ENCODE assay signal across 18 cellular contexts in the genomic region with DNA sequence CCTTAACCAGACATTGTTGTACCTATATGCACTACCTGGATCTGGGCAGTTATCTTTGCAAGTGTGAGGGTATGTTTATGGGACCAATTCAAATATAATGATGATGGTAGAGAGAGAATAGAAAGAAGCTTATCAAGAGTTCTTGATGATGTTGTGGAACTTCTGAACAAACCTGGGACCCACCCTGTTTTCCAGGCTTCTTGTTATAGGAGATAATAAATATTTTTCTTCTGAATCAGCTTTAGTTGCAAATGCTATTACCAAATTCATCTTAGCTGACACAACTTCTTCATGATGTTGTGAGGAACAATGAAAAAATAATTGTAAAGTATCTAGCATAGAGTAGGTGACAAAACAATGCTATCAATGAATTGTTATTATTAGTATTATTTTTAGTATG. TPM values are rescaled to one million over a fixed set of nuclear protein-coding genes. Genes with fewer than 3 reads are reported as not detected.
A peak's percentile ranks its signal among the peaks of the same experiment; 100 is the strongest.
DNase-seq lines count a peak whose midpoint lies in the region; ATAC-seq and TF ChIP-seq lines count a peak whose summit lies in the region.
"Had no signal": no experiment of that assay in that cellular context is flagged by ENCODE, and none has a peak within 500 bp of the region (broad histone marks: within the 10 kb centered on the region; RNA-seq: fewer than 3 reads in every experiment).

No MANE protein-coding gene starts in this region.

- no peak for TF ChIP-seq CTCF in AG10803 (conservative IDR thresholded peaks at IDR 0.05; ENCODE audit: low read length)
- no peak for TF ChIP-seq CTCF in fibroblast of pulmonary artery (IDR thresholded peaks at IDR 0.05; ENCODE audit: low read length, missing control alignments)

- no peak for ATAC-seq in GM18909 (IDR thresholded peaks at IDR 0.05; ENCODE audit: poor library complexity, unreplicated experiment)
- ATAC-seq: HepG2 had no signal

- DNase-seq in AG10803 (ENCODE audit: low read depth) (peak; percentile 27), M059J (ENCODE audit: low read depth) (peak; percentile 12), amniotic epithelial cell (ENCODE audit: low read depth) (peak; percentile 20), fibroblast of pulmonary artery (ENCODE audit: low read depth) (peak; percentile 33), amygdala (lab: John Stamatoyannopoulos, UW) (no peak), GF-D8 (lab: John Stamatoyannopoulos, UW) (no peak)
- no peak for DNase-seq in stimulated activated CD4-positive, alpha-beta T cell treated with anti-CD3 and anti-CD28 coated beads, Interleukin-4, amount 100 ng/mL, for 4 hours
- DNase-seq: 8988T; ACHN; C1 segment of cervical spinal cord; Calu3; CD4-positive, alpha-beta T cell; DMS 273 treated with DMSO at 0.1 percent for 48 hours; GDM1; GOT3; H9 had no signal

- no peak overlapping the region for H3K4me3 ChIP-seq in AG10803 (ENCODE audit: low read length)
- H3K4me3 ChIP-seq in fibroblast of pulmonary artery (replicated peaks; ENCODE audit: low read depth, low read length): no peak overlapping the region

RNA-seq across cellular contexts. Expression of gene PTX3, which starts 43.6 kb away (rescaled TPM):
- total RNA-seq in M059J (2014; rRNA removed; shearing (Covaris generic)): 17.6 and 24.0 TPM in 2 replicates
- total RNA-seq: HepG2 had no signal

Comparison
In these comparisons a context has a peak if more than half of its experiments do, and no peak if none do; other contexts are left out.
1. DNase-seq: peak in AG10803 (single experiment), M059J (single experiment), amniotic epithelial cell (single experiment) and fibroblast of pulmonary artery (single experiment); none in stimulated activated CD4-positive, alpha-beta T cell treated with anti-CD3 and anti-CD28 coated beads, Interleukin-4, amount 100 ng/mL, for 4 hours (0 of 2), amygdala (0 of 56) and GF-D8 (single experiment).